In the genomic region with DNA sequence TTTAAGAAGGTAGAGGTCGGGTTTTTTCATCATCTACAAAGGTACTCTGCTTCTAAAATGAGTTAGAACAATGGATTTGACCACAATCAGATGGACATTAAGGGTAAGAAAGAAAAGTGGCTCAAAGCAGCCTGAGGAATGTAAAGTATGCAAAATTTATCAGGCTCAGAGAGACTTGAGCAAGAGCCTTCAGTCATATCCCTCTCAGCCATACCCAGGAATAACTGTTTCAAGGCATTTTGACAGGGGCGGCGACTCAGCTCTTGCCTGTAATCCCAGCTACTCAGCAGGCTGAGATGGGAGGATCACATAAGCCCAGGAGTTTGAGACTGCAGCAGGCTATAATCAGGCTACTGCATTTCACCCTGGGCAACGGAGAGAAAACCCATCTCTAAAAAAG, we compare ENCODE assay signal across 15 cellular contexts. TPM values are rescaled to one million over a fixed set of nuclear protein-coding genes. Genes with fewer than 3 reads are reported as not detected.
DNase-seq lines count a peak whose midpoint lies in the region; ATAC-seq, FAIRE-seq and TF ChIP-seq lines count a peak whose summit lies in the region.
"Had no signal": no experiment of that assay in that cellular context is flagged by ENCODE, and none has a peak within 500 bp of the region (broad histone marks: within the 10 kb centered on the region; RNA-seq: fewer than 3 reads in every experiment).

No MANE protein-coding gene starts in this region.

- H4K20me1 ChIP-seq in neural progenitor cell (ENCODE audit: low read depth): no peaks in the 10 kb centered on the region

- no peaks in the 10 kb centered on the region for H3K79me2 ChIP-seq in neural progenitor cell (ENCODE audit: low read depth)

- in situ Hi-C loops in brain microvascular endothelial cell (cut with HindIII; ENCODE audit: low pct_ligation_motif_present, low sequenced_read_pairs): no loop called here

- H3K4me2 ChIP-seq in neural progenitor cell: no peak overlapping the region

- intact Hi-C loops in left lung (cut with DNase I): no loop called here
- intact Hi-C loops in kidney (cut with DNase I): no loop called here
- intact Hi-C loops in dorsolateral prefrontal cortex (cut with DNase I): no loop called here

- no peaks in the 10 kb centered on the region for H3K27me3 Mint-ChIP-seq in neural progenitor cell (ENCODE audit: insufficient read depth, low read depth)
- H3K27me3 Mint-ChIP-seq: naive thymus-derived CD8-positive, alpha-beta T cell had no signal

- no peak overlapping the region for H3K4me3 Mint-ChIP-seq in neural progenitor cell
- H3K4me3 Mint-ChIP-seq: naive thymus-derived CD8-positive, alpha-beta T cell had no signal

- H3K4me1 Mint-ChIP-seq in neural progenitor cell: no peaks in the 10 kb centered on the region

- peak; percentile 84 for DNase-seq in AG08395 (ENCODE audit: low spot score)
- peak; percentile 88 for DNase-seq in HTR-8/SVneo (ENCODE audit: insufficient read length, low spot score)
- DNase-seq in brain microvascular endothelial cell: peak; percentile 82
- DNase-seq in left lung: no peak
- no peak for DNase-seq in NCI-H748 (lab: John Stamatoyannopoulos, UW; ENCODE audit: unreplicated experiment)
- no peak for DNase-seq in kidney
- DNase-seq in neural progenitor cell (ENCODE audit: low spot score): no peak
- no peak for DNase-seq in dorsolateral prefrontal cortex
- DNase-seq: adrenal gland; DND-41; naive thymus-derived CD8-positive, alpha-beta T cell; Peyer's patch; small intestine; WERI-Rb-1 had no signal

- H3K27me3 ChIP-seq in brain microvascular endothelial cell (replicated peaks) (no peaks in the 10 kb centered on the region), left lung (no peaks in the 10 kb centered on the region), neural progenitor cell (no peaks in the 10 kb centered on the region), dorsolateral prefrontal cortex (no peaks in the 10 kb centered on the region)
- H3K27me3 ChIP-seq: adrenal gland, Peyer's patch, tibial nerve had no signal

- FAIRE-seq in HTR-8/SVneo (lab: Jason Lieb, UNC): no peak
- FAIRE-seq in kidney (lab: Jason Lieb, UNC): no peak
- FAIRE-seq: small intestine had no signal

- H3K4me1 ChIP-seq in left lung: peaks cover 0 to 9% of the 10 kb centered on the region in 2 donors
- H3K4me1 ChIP-seq in kidney (ENCODE audit: control insufficient read depth in 1 of 2, insufficient read depth in 1 of 2, low read depth in 1 of 2, low read length in 2 of 2): peaks cover 0 to 2% of the 10 kb centered on the region in 2 donors
- H3K4me1 ChIP-seq in neural progenitor cell: no peaks in the 10 kb centered on the region
- H3K4me1 ChIP-seq: Peyer's patch, tibial nerve had no signal

- ATAC-seq in left lung: peak; percentile 53
- ATAC-seq: naive thymus-derived CD8-positive, alpha-beta T cell had no signal

- no peak overlapping the region for H2AFZ ChIP-seq in neural progenitor cell (replicated peaks)

- H3F3A ChIP-seq in neural progenitor cell (ENCODE audit: low read depth): no peaks in the 10 kb centered on the region

- no peaks in the 10 kb centered on the region for H3K9me3 ChIP-seq in left lung
- H3K9me3 ChIP-seq in kidney (ENCODE audit: control insufficient read depth in 1 of 2, low read length in 2 of 2): no peaks in the 10 kb centered on the region
- no peaks in the 10 kb centered on the region for H3K9me3 ChIP-seq in neural progenitor cell (ENCODE audit: low read depth)
- H3K9me3 ChIP-seq: adrenal gland, Peyer's patch, tibial nerve had no signal

- peaks cover 3% of the 10 kb centered on the region for H3K9me3 Mint-ChIP-seq in neural progenitor cell

- peaks cover 39% of the 10 kb centered on the region for H3K36me3 Mint-ChIP-seq in neural progenitor cell

- H3K36me3 ChIP-seq in brain microvascular endothelial cell (replicated peaks): peaks cover 22% of the 10 kb centered on the region
- peaks cover 0 to 34% of the 10 kb centered on the region in 2 donors for H3K36me3 ChIP-seq in left lung
- H3K36me3 ChIP-seq in kidney (ENCODE audit: control insufficient read depth in 1 of 2, insufficient read depth in 2 of 2, low read length in 2 of 2): peaks cover 0 to 7% of the 10 kb centered on the region in 2 donors
- H3K36me3 ChIP-seq in neural progenitor cell: no peaks in the 10 kb centered on the region
- H3K36me3 ChIP-seq: WERI-Rb-1 had no signal

- H3K9ac ChIP-seq in kidney (ENCODE audit: low read length in 2 of 2): no peak overlapping the region
- no peak overlapping the region for H3K9ac ChIP-seq in neural progenitor cell

- no peak overlapping the region for H3K27ac ChIP-seq in brain microvascular endothelial cell
- no peak overlapping the region for H3K27ac ChIP-seq in left lung
- H3K27ac ChIP-seq in kidney (ENCODE audit: low read depth in 2 of 2, low read length in 2 of 2): no peak overlapping the region
- no peak overlapping the region for H3K27ac ChIP-seq in neural progenitor cell
- H3K27ac ChIP-seq in dorsolateral prefrontal cortex: no peak overlapping the region
- H3K27ac ChIP-seq: adrenal gland, Peyer's patch, tibial nerve, WERI-Rb-1 had no signal

- no peak overlapping the region for H3K4me3 ChIP-seq in brain microvascular endothelial cell (ENCODE audit: low read depth, low read length)
- no peak overlapping the region for H3K4me3 ChIP-seq in left lung
- H3K4me3 ChIP-seq in kidney (ENCODE audit: low read length in 2 of 2): no peak overlapping the region
- no peak overlapping the region for H3K4me3 ChIP-seq in neural progenitor cell
- H3K4me3 ChIP-seq in dorsolateral prefrontal cortex: no peak overlapping the region
- H3K4me3 ChIP-seq: adrenal gland, Peyer's patch, tibial nerve had no signal

- H3K27ac Mint-ChIP-seq in neural progenitor cell: no peak overlapping the region

- TF ChIP-seq CTCF in brain microvascular endothelial cell (IDR thresholded peaks at IDR 0.05; ENCODE audit: low read depth, low read length, missing control alignments) (no peak), left lung (IDR thresholded peaks at IDR 0.05) (no peak), kidney (IDR thresholded peaks at IDR 0.05; ENCODE audit: borderline replicate concordance, extremely low read depth, insufficient read depth) (no peak), neural progenitor cell (IDR thresholded peaks at IDR 0.05) (no peak), dorsolateral prefrontal cortex (IDR thresholded peaks at IDR 0.05 in 54 of 56, conservative IDR thresholded peaks at IDR 0.05 in 2 of 56; ENCODE audit: low read depth in 1 of 56, partially characterized antibody in 56 of 56) (no peak)

RNA-seq across cellular contexts. Expression of gene ANXA2R, which starts 38.8 kb away (rescaled TPM):
- total RNA-seq in left lung: 1 to 10 TPM; 2.3 to 2.9 TPM
- total RNA-seq in kidney: 4.6 TPM
- polyA plus RNA-seq in kidney (ENCODE audit: insufficient read depth, low read depth, low replicate concordance): 2.0 TPM
- 0.17 and 0.74 TPM in 2 replicates for total RNA-seq in neural progenitor cell (ENCODE audit: low replicate concordance)
- total RNA-seq in dorsolateral prefrontal cortex: 1 to 10 TPM in 111 of 120 experiments, under 1 TPM in 9; 0.48 to 5.2 (median 1.9) TPM

RNA-seq across cellular contexts. Expression of gene ZNF131, which starts 41.8 kb away (rescaled TPM):
- total RNA-seq in left lung (10 to 100 TPM; 23.4 to 33.1 TPM), kidney (34.5 TPM), neural progenitor cell (ENCODE audit: low replicate concordance) (56.3 and 96.5 TPM in 2 replicates), dorsolateral prefrontal cortex (10 to 100 TPM; 29.1 to 65.2 (median 49.2) TPM)
- polyA plus RNA-seq in kidney (ENCODE audit: insufficient read depth, low read depth, low replicate concordance): 16.5 TPM

Comparison
In these comparisons a context has a peak if more than half of its experiments do, and no peak if none do; other contexts are left out.
1. DNase-seq: peak in AG08395 (single experiment), HTR-8/SVneo (single experiment) and brain microvascular endothelial cell (single experiment); none in left lung (0 of 2), NCI-H748 (single experiment), kidney (single experiment), neural progenitor cell (single experiment) and dorsolateral prefrontal cortex (0 of 10).